In genomic region chr12:11765421-11765816, GRCh38 we compare ENCODE assay signal across 1 cellular context.
TF ChIP-seq lines count a peak whose summit lies in the region.

No MANE protein-coding gene starts in this region.

TF ChIP-seq in GM23338, 12 proteins besides CTCF, POLR2A, EP300 and RAD21 (continued from another document):
- TF ChIP-seq ZNF462 (CRISPR knock-in tag; IDR thresholded peaks at IDR 0.05) (no peak), NANOG (IDR thresholded peaks at IDR 0.05; ENCODE audit: borderline replicate concordance) (no peak), STAT1 (IDR thresholded peaks at IDR 0.05; ENCODE audit: unreplicated experiment) (no peak), ZNF331 (CRISPR knock-in tag; IDR thresholded peaks at IDR 0.05; ENCODE audit: low read depth) (no peak)
